ENCODE assay signal across 13 cellular contexts in genomic region chr22:46089426-46090041, GRCh38.
DNase-seq lines count a peak whose midpoint lies in the region; ATAC-seq and TF ChIP-seq lines count a peak whose summit lies in the region.
"Had no signal": no experiment of that assay in that cellular context is flagged by ENCODE, and none has a peak within 500 bp of the region (broad histone marks: within the 10 kb centered on the region; RNA-seq: fewer than 3 reads in every experiment).

No MANE protein-coding gene starts in this region.

- H3K4me3 ChIP-seq in RWPE2 (ENCODE audit: severe bottlenecking) (no peak overlapping the region), fibroblast of lung (replicated peaks in 1 of 4; ENCODE audit: control extremely low read depth in 1 of 4, insufficient read depth in 1 of 4, low read depth in 3 of 4, low read length in 4 of 4) (peak overlapping the region in 3 of 4 experiments; percentile 81 to 98 (median 84)), mucosa of rectum (ENCODE audit: low read length in 2 of 2) (no peak overlapping the region), thyroid gland (replicated peaks in 1 of 3) (no peak overlapping the region), hepatocyte (no peak overlapping the region)
- H3K4me3 ChIP-seq: GM12878 had no signal

- WGBS in thyroid gland, 2 donors = 80 to 87% methylated on average over 22 of the region's 24 CpGs
- 94% methylated on average over 23 of the region's 24 CpGs for WGBS in hepatocyte (ENCODE audit: low lambda C conversion rate, missing lambda C conversion rate)

- no peak for ATAC-seq in RWPE2 (ENCODE audit: low read depth)
- ATAC-seq: activated CD8-positive, alpha-beta T cell treated with anti-CD3 and anti-CD28 coated beads, Interleukin-2, amount 10 ng/mL, durations not matched to agents 7 days and 5 days; activated naive CD4-positive, alpha-beta T cell treated with anti-CD3 and anti-CD28 coated beads, Interleukin-2, amount 50 U/mL, for 72 hours; GM12878; left colon had no signal

- H3K4me2 ChIP-seq in fibroblast of lung (ENCODE audit: extremely low read depth, insufficient read depth, low read length) (peak overlapping the region; percentile 73), hepatocyte (no peak overlapping the region)

- TF ChIP-seq POLR2A in thyroid gland (IDR thresholded peaks at IDR 0.05) = no peak

- H3K79me2 ChIP-seq in fibroblast of lung (ENCODE audit: control insufficient read depth, insufficient read depth, low read length) (peaks cover 100% of the 10 kb centered on the region), hepatocyte (no peaks in the 10 kb centered on the region)

- H3K9me2 ChIP-seq in hepatocyte (replicated peaks; ENCODE audit: insufficient read depth) = no peaks in the 10 kb centered on the region

- H3K27ac ChIP-seq in RWPE2 (ENCODE audit: poor library complexity, severe bottlenecking) = peak overlapping the region; percentile 99
- peak overlapping the region; percentile 97 for H3K27ac ChIP-seq in fibroblast of lung (ENCODE audit: insufficient read depth, low read length)
- peak overlapping the region; percentile 35 to 91 for H3K27ac ChIP-seq in mucosa of rectum (ENCODE audit: low read depth in 2 of 2, low read length in 2 of 2)
- H3K27ac ChIP-seq in thyroid gland = peak overlapping the region; percentile 30 to 97 (median 97)
- H3K27ac ChIP-seq in hepatocyte = no peak overlapping the region

- H3K4me1 ChIP-seq in RWPE2 (ENCODE audit: insufficient read depth, poor library complexity, severe bottlenecking) = peaks cover 45% of the 10 kb centered on the region
- peaks cover 65% of the 10 kb centered on the region for H3K4me1 ChIP-seq in fibroblast of lung (ENCODE audit: control insufficient read depth, extremely low read depth, insufficient read depth, low read length)
- H3K4me1 ChIP-seq in mucosa of rectum (ENCODE audit: control insufficient read depth in 2 of 2, insufficient read depth in 2 of 2, low read length in 2 of 2) = peaks cover 57 to 58% of the 10 kb centered on the region in 2 donors
- peaks cover 41 to 91% of the 10 kb centered on the region in 2 donors for H3K4me1 ChIP-seq in thyroid gland
- H3K4me1 ChIP-seq in hepatocyte (ENCODE audit: insufficient read depth) = peaks cover 19% of the 10 kb centered on the region

- H3K36me3 ChIP-seq in RWPE2 (ENCODE audit: low read depth) (peaks cover 90% of the 10 kb centered on the region), fibroblast of lung (ENCODE audit: control insufficient read depth, insufficient read depth, low read length) (peaks cover 65% of the 10 kb centered on the region), mucosa of rectum (ENCODE audit: control insufficient read depth in 2 of 2, insufficient read depth in 2 of 2, low read length in 2 of 2) (peaks cover 23 to 44% of the 10 kb centered on the region in 2 donors), thyroid gland (peaks cover 0 to 2% of the 10 kb centered on the region in 2 donors), hepatocyte (replicated peaks; ENCODE audit: insufficient read depth, low read depth) (no peaks in the 10 kb centered on the region)

- TF ChIP-seq CTCF in RWPE2 (IDR thresholded peaks at IDR 0.05; ENCODE audit: poor library complexity, severe bottlenecking) = no peak
- TF ChIP-seq CTCF in fibroblast of lung (conservative IDR thresholded peaks at IDR 0.05 in 1 of 2, IDR thresholded peaks at IDR 0.05 in 1 of 2; ENCODE audit: low read depth in 1 of 2, low read length in 2 of 2) = no peak
- no peak for TF ChIP-seq CTCF in thyroid gland (IDR thresholded peaks at IDR 0.05)
- TF ChIP-seq CTCF in hepatocyte (IDR thresholded peaks at IDR 0.05; ENCODE audit: poor library complexity) = no peak

- H3K9me3 ChIP-seq in RWPE2 (ENCODE audit: severe bottlenecking) (no peaks in the 10 kb centered on the region), fibroblast of lung (ENCODE audit: control insufficient read depth, insufficient read depth, low read depth, low read length) (no peaks in the 10 kb centered on the region), mucosa of rectum (ENCODE audit: control insufficient read depth in 2 of 2, low read length in 2 of 2) (no peaks in the 10 kb centered on the region), thyroid gland (no peaks in the 10 kb centered on the region), hepatocyte (ENCODE audit: low read depth) (no peaks in the 10 kb centered on the region)

- H2AFZ ChIP-seq in fibroblast of lung (ENCODE audit: low read length) (no peak overlapping the region), hepatocyte (no peak overlapping the region)

- peaks cover 5% of the 10 kb centered on the region for H4K20me1 ChIP-seq in fibroblast of lung (ENCODE audit: control insufficient read depth, extremely low read depth, insufficient read depth, low read length)
- peaks cover 3% of the 10 kb centered on the region for H4K20me1 ChIP-seq in hepatocyte (ENCODE audit: insufficient read depth, poor library complexity, severe bottlenecking)

- H3K9ac ChIP-seq in fibroblast of lung (ENCODE audit: insufficient read depth, low read length) = peak overlapping the region; percentile 66
- H3K9ac ChIP-seq in mucosa of rectum (ENCODE audit: low read depth in 1 of 2, low read length in 2 of 2) = no peak overlapping the region

- DNase-seq in RWPE2 (ENCODE audit: low spot score) = peak; percentile 57
- no peak for DNase-seq in fibroblast of lung (ENCODE audit: low read depth in 2 of 2)
- no peak for DNase-seq in thyroid gland
- DNase-seq in DMS53 (lab: John Stamatoyannopoulos, UW) = no peak
- DNase-seq in NCI-H187 (lab: John Stamatoyannopoulos, UW) = no peak
- DNase-seq in hippocampal formation (lab: John Stamatoyannopoulos, UW) = no peak
- DNase-seq in hepatocyte (ENCODE audit: low spot score) = no peak
- DNase-seq: activated CD8-positive, alpha-beta T cell treated with anti-CD3 and anti-CD28 coated beads, Interleukin-2, amount 10 ng/mL, durations not matched to agents 7 days and 5 days; NCI-H1436 treated with DMSO at 0.1 percent for 48 hours had no signal

- H3K27me3 ChIP-seq in RWPE2 (ENCODE audit: insufficient read depth, poor library complexity, severe bottlenecking) = no peaks in the 10 kb centered on the region
- H3K27me3 ChIP-seq in fibroblast of lung (ENCODE audit: control insufficient read depth, insufficient read depth, low read length) = no peaks in the 10 kb centered on the region
- H3K27me3 ChIP-seq in mucosa of rectum (ENCODE audit: control insufficient read depth in 2 of 2, insufficient read depth in 2 of 2, low read length in 2 of 2) = no peaks in the 10 kb centered on the region
- no peaks in the 10 kb centered on the region for H3K27me3 ChIP-seq in thyroid gland
- H3K27me3 ChIP-seq in hepatocyte = no peaks in the 10 kb centered on the region

- intact Hi-C loops in thyroid gland (cut with DNase I) = no loop called here

Comparison
In these comparisons a context has a peak if more than half of its experiments do, and no peak if none do; other contexts are left out.
1. H3K4me3 ChIP-seq: peak in fibroblast of lung (3 of 4); none in RWPE2 (single experiment), mucosa of rectum (0 of 2), thyroid gland (0 of 3) and hepatocyte (single experiment).